In the genomic region with DNA sequence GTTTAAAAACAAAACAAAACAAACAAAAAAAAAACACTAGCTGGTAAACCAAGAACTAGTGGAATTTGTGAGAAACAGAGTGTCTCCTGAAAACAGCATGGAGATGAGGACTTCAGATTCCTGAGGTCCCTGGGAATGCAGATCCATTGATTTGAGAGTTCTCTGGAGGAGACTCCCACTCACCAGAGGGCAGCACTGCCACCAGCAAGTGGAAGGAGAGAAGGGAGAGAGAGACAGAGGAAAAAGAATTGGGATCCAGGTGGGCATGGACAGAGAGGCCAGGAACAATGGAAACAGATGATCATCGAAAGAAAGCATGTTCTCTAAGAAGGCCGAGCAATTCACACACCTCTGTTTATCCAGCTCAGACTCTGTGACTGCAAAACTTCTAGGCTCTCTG, we compare ENCODE assay signal across 1 cellular context.
TF ChIP-seq lines count a peak whose summit lies in the region.

No MANE protein-coding gene starts in this region.

TF ChIP-seq in HepG2, 621 proteins besides CTCF, POLR2A, EP300 and RAD21 (continued from another document):
- TF ChIP-seq AFF4 (CRISPR knock-in tag; IDR thresholded peaks at IDR 0.05): no peak
